19 cellular contexts compared by ENCODE assay signal in genomic region chr6:159875194-159875593, GRCh38. TPM values are rescaled to one million over a fixed set of nuclear protein-coding genes. Genes with fewer than 3 reads are reported as not detected.
DNase-seq lines count a peak whose midpoint lies in the region; ATAC-seq and TF ChIP-seq lines count a peak whose summit lies in the region.
"Had no signal": no experiment of that assay in that cellular context is flagged by ENCODE, and none has a peak within 500 bp of the region (broad histone marks: within the 10 kb centered on the region; RNA-seq: fewer than 3 reads in every experiment).

No MANE protein-coding gene starts in this region.

- no peak for TF ChIP-seq POLR2A in uterus (IDR thresholded peaks at IDR 0.05)

- H3K9me3 ChIP-seq in uterus, result no peaks in the 10 kb centered on the region

- H3K27ac ChIP-seq in uterus (no peak overlapping the region), foreskin keratinocyte (no peak overlapping the region)

- no peak for TF ChIP-seq CTCF in uterus (IDR thresholded peaks at IDR 0.05)
- no peak for TF ChIP-seq CTCF in foreskin keratinocyte (conservative IDR thresholded peaks at IDR 0.05)

- intact Hi-C loops in uterus (cut with DNase I; ENCODE audit: low total_unique reads), result no loop called here

- no peaks in the 10 kb centered on the region for H3K36me3 ChIP-seq in uterus

- no peak overlapping the region for H3K4me3 ChIP-seq in uterus
- H3K4me3 ChIP-seq: lung had no signal

- H3K27me3 ChIP-seq in uterus (no peaks in the 10 kb centered on the region), foreskin keratinocyte (no peaks in the 10 kb centered on the region)

- ATAC-seq in GM18868 (IDR thresholded peaks at IDR 0.05; ENCODE audit: unreplicated experiment), result peak; percentile 85
- peak; percentile 79 for ATAC-seq in HG03064 (IDR thresholded peaks at IDR 0.05; ENCODE audit: low read depth, unreplicated experiment)
- peak; percentile 43 for ATAC-seq in left lobe of liver
- no peak for ATAC-seq in foreskin keratinocyte

- H3K4me1 ChIP-seq in uterus (no peaks in the 10 kb centered on the region), foreskin keratinocyte (no peaks in the 10 kb centered on the region)

- DNase-seq in NCI-H69 (lab: John Stamatoyannopoulos, UW) (peak; percentile 15), left lobe of liver (ENCODE audit: low spot score) (no peak), activated T-cell treated with anti-CD3 and anti-CD28 coated beads for 4 hours (no peak), uterus (no peak), foreskin keratinocyte (no peak)
- DNase-seq: activated CD4-positive, alpha-beta T cell treated with anti-CD3 and anti-CD28 coated beads, Interleukin-2, amount 10 ng/mL, durations not matched to agents 7 days and 5 days; activated T-cell treated with anti-CD3 and anti-CD28 coated beads, Interleukin-2, amount 50 U/mL, for 1 hour; CD4-positive, CD25-positive, alpha-beta regulatory T cell; GDM1; NCI-H82; RPMI8226; trophoblast cell had no signal

RNA-seq across cellular contexts. Expression of gene MAS1, which starts 15.6 kb away (rescaled TPM):
- total RNA-seq in left lobe of liver (not detected), uterus (under 1 TPM; under 0.01 to 0.58 (median 0.43) TPM), foreskin keratinocyte (not detected in 2 replicates)
- polyA plus RNA-seq in foreskin keratinocyte, result not detected in 2 replicates
- total RNA-seq: activated CD4-positive, alpha-beta T cell treated with anti-CD3 and anti-CD28 coated beads, Interleukin-2, amount 10 ng/mL, durations not matched to agents 7 days and 5 days; bronchial epithelial cell; CD4-positive, CD25-positive, alpha-beta regulatory T cell; HT1080; T-helper 1 cell treated with Interleukin-12 subunit alpha and Interleukin-12 subunit beta and Interleukin-4 antibody, amounts not matched to agents 30 ng/mL and 1 ng/mL, for 36 hours had no signal
- polyA plus RNA-seq: CD4-positive, CD25-positive, alpha-beta regulatory T cell; neural cell had no signal
